ENCODE assay signal across 18 cellular contexts in genomic region chr1:115364776-115365155, GRCh38. TPM values are rescaled to one million over a fixed set of nuclear protein-coding genes. Genes with fewer than 3 reads are reported as not detected.
DNase-seq lines count a peak whose midpoint lies in the region; ATAC-seq and TF ChIP-seq lines count a peak whose summit lies in the region.
"Had no signal": no experiment of that assay in that cellular context is flagged by ENCODE, and none has a peak within 500 bp of the region (broad histone marks: within the 10 kb centered on the region; RNA-seq: fewer than 3 reads in every experiment).

No MANE protein-coding gene starts in this region.

- ATAC-seq in SK-N-SH treated with all-trans-retinoic acid at 6 μM for 48 hours (peak; percentile 83), left cardiac atrium (peak; percentile 41 to 54), psoas muscle (peak in 3 of 4 donors; percentile 38 to 64 (median 40)), upper lobe of right lung (peak; percentile 38), GM19463 (IDR thresholded peaks at IDR 0.05; ENCODE audit: unreplicated experiment) (no peak)
- ATAC-seq: activated CD4-positive, alpha-beta T cell treated with anti-CD3 and anti-CD28 coated beads for 36 hours; CD8-positive, alpha-beta T cell; GM23338 had no signal

- H3K27ac ChIP-seq in psoas muscle (no peak overlapping the region), upper lobe of right lung (no peak overlapping the region)

- 26 to 42% (median 36%) methylated on average over 2 of the region's 2 CpGs for WGBS in psoas muscle, 3 donors

- H3K27me3 ChIP-seq in psoas muscle (ENCODE audit: insufficient read depth in 3 of 3, low read length in 2 of 3) (no peaks in the 10 kb centered on the region), upper lobe of right lung (no peaks in the 10 kb centered on the region)

- no peaks in the 10 kb centered on the region for H3K4me1 ChIP-seq in psoas muscle
- peaks cover 5% of the 10 kb centered on the region for H3K4me1 ChIP-seq in upper lobe of right lung

- DNase-seq in left cardiac atrium (no peak), psoas muscle (no peak), upper lobe of right lung (no peak), HuH-7 (ENCODE audit: low spot score) (no peak)
- DNase-seq in central memory CD4-positive, alpha-beta T cell = no peak
- DNase-seq: activated CD4-positive, alpha-beta T cell treated with anti-CD3 and anti-CD28 coated beads for 36 hours; CD8-positive, alpha-beta T cell; dermis blood vessel endothelial cell; DMS79; NCI-H1436 treated with DMSO at 0.1 percent for 48 hours; NCI-H2171 treated with DMSO at 0.1 percent for 48 hours; NCI-H526 treated with DMSO at 0.1 percent for 48 hours; T-helper 1 cell had no signal

- H3K9me3 ChIP-seq in psoas muscle (no peaks in the 10 kb centered on the region), upper lobe of right lung (no peaks in the 10 kb centered on the region)

- H3K4me3 ChIP-seq in psoas muscle (no peak overlapping the region), upper lobe of right lung (no peak overlapping the region)
- H3K4me3 ChIP-seq: GM23338 had no signal

- no peak for TF ChIP-seq CTCF in psoas muscle (IDR thresholded peaks at IDR 0.05)
- no peak for TF ChIP-seq CTCF in upper lobe of right lung (IDR thresholded peaks at IDR 0.05)

- intact Hi-C loops in left cardiac atrium (cut with DNase I) = no loop called here
- intact Hi-C loops in psoas muscle (cut with DNase I) = no loop called here
- intact Hi-C loops in upper lobe of right lung (cut with DNase I) = no loop called here

- H3K36me3 ChIP-seq in psoas muscle (ENCODE audit: insufficient read depth in 1 of 2, low read depth in 1 of 2) (no peaks in the 10 kb centered on the region), upper lobe of right lung (no peaks in the 10 kb centered on the region)

TF ChIP-seq in SK-N-SH treated with all-trans-retinoic acid at 6 μM for 48 hours, 23 proteins besides CTCF, POLR2A, EP300 and RAD21:
- TF ChIP-seq ARNTL (CRISPR knock-in tag; IDR thresholded peaks at IDR 0.05; ENCODE audit: borderline replicate concordance, low read depth) (no peak), RARB (CRISPR knock-in tag; IDR thresholded peaks at IDR 0.05) (no peak)

RNA-seq across cellular contexts. Expression of gene NGF, which starts 26.7 kb away (rescaled TPM):
- total RNA-seq in left cardiac atrium (1 to 10 TPM; 4.4 to 6.9 TPM), psoas muscle (1 to 10 TPM in 2 of 4 donors, under 1 TPM in 2; 0.27 to 1.4 (median 0.77) TPM), upper lobe of right lung (1.0 TPM)
- under 1 TPM; 0.38 to 0.59 (median 0.57) TPM for polyA plus RNA-seq in psoas muscle
- total RNA-seq: activated CD4-positive, alpha-beta T cell treated with anti-CD3 and anti-CD28 coated beads for 36 hours; activated T-helper 1 cell treated with anti-CD3 and anti-CD28 coated beads, Interleukin-12 subunit alpha, Interleukin-12 subunit beta, Interleukin-2, Interleukin-4 antibody, amounts not matched to agents 30 ng/mL and 10 ng/mL and 1 ng/mL, durations not matched to agents 14 hours and 24 hours and 36 hours; CD8-positive, alpha-beta T cell had no signal
- polyA plus RNA-seq: IgD-negative memory B cell had no signal
